ENCODE assay signal across 8 cellular contexts in the genomic region with DNA sequence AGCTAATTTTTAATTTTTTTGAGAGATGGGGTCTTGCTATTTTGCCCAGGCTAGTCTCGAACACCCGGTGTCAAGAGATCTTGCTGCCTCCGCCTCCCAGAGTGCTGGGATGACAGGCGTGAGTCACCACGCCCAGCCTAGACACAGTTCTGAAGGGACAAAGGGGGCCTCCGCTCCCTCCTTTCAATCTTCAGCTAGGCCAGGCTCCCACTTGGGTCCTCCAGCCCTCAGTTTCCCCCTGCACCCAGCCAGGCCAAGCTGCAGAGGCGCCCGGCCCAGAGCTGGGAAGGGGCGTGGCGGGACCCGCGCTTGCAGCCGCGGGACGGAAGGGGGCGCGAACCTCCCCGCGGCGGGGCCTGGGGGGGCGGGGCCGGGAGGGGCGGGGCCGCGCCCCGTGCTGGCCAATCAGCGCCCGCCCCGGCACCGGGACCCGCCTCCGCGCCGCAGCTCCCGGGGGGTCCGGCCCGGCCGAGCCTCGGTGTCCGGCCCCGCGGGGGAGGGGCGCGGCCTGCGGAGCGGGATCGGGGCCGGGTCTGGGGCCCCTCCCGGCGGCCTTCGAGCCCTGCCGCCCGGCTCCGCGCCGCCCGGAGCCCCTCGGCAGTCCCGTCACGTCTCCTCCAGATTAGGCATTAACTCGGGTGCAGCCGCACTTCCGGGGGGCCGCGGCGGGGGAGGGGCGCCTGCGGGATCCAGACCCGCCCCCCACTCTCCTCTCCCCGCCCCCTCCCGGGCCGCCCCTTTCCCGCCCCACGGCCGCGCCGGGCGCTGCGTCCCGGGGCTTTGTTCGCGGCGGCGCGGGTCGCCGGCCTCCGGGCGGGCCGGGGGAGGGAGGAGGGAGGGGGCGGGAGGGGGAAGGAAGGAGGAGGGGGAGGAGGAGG. TPM values are rescaled to one million over a fixed set of nuclear protein-coding genes. Genes with fewer than 3 reads are reported as not detected.
DNase-seq lines count a peak whose midpoint lies in the region; ATAC-seq, FAIRE-seq and TF ChIP-seq lines count a peak whose summit lies in the region.

No MANE protein-coding gene starts in this region.

- no peaks in the 10 kb centered on the region for H3K9me3 ChIP-seq in upper lobe of left lung

- H3K36me3 Mint-ChIP-seq in activated naive CD4-positive, alpha-beta T cell treated with anti-CD3 and anti-CD28 coated beads, Interleukin-2, amount 10 ng/mL, durations not matched to agents 7 days and 5 days: peaks cover 8% of the 10 kb centered on the region
- no peaks in the 10 kb centered on the region for H3K36me3 Mint-ChIP-seq in glutamatergic neuron (ENCODE audit: unreplicated experiment)

- H3K36me3 ChIP-seq in upper lobe of left lung: no peaks in the 10 kb centered on the region

- DNase-seq in DMS79 (lab: John Stamatoyannopoulos, UW) (peak; percentile 30), HTR-8/SVneo (ENCODE audit: insufficient read length, low spot score) (peak; percentile 76), SK-N-DZ (ENCODE audit: low spot score) (peak; percentile 66), glutamatergic neuron (peak; percentile 90), pons (ENCODE audit: low spot score) (peak; percentile 77), upper lobe of left lung (peak; percentile 80 to 96)
- DNase-seq in activated naive CD4-positive, alpha-beta T cell treated with anti-CD3 and anti-CD28 coated beads, Interleukin-2, amount 10 ng/mL, durations not matched to agents 7 days and 5 days: peak; percentile 85

- ATAC-seq in GM21381 (IDR thresholded peaks at IDR 0.05; ENCODE audit: unreplicated experiment) (peak; percentile 65), upper lobe of left lung (ENCODE audit: low FRiP score in 2 of 2) (peak; percentile 81 to 96)

- H3K4me3 Mint-ChIP-seq in activated naive CD4-positive, alpha-beta T cell treated with anti-CD3 and anti-CD28 coated beads, Interleukin-2, amount 10 ng/mL, durations not matched to agents 7 days and 5 days: peak overlapping the region; percentile 68
- no peak overlapping the region for H3K4me3 Mint-ChIP-seq in glutamatergic neuron (ENCODE audit: unreplicated experiment)

- H3K4me1 Mint-ChIP-seq in activated naive CD4-positive, alpha-beta T cell treated with anti-CD3 and anti-CD28 coated beads, Interleukin-2, amount 10 ng/mL, durations not matched to agents 7 days and 5 days: peaks cover 35% of the 10 kb centered on the region
- peaks cover 19% of the 10 kb centered on the region for H3K4me1 Mint-ChIP-seq in glutamatergic neuron (ENCODE audit: low read depth, unreplicated experiment)

- TF ChIP-seq CTCF in glutamatergic neuron (IDR thresholded peaks at IDR 0.05; ENCODE audit: partially characterized antibody, unreplicated experiment): peak; percentile 59
- TF ChIP-seq CTCF in upper lobe of left lung (IDR thresholded peaks at IDR 0.05): peak; percentile 33 to 86 (median 68)

- TF ChIP-seq EP300 in upper lobe of left lung (IDR thresholded peaks at IDR 0.05): no peak

- peak overlapping the region; percentile 85 to 97 (median 91) for H3K27ac ChIP-seq in upper lobe of left lung

- no peak for TF ChIP-seq POLR2A in upper lobe of left lung (IDR thresholded peaks at IDR 0.05)

- FAIRE-seq in HTR-8/SVneo (lab: Jason Lieb, UNC): no peak

- H3K4me1 ChIP-seq in upper lobe of left lung: peaks cover 32 to 56% (median 41%) of the 10 kb centered on the region in 4 donors

- CTCF ChIA-PET in activated naive CD4-positive, alpha-beta T cell treated with anti-CD3 and anti-CD28 coated beads, Interleukin-2, amount 10 ng/mL, durations not matched to agents 7 days and 5 days (lab: Charles Lee): interaction anchor here (0.7 to 3.1 kb wide), 6 partner anchors 18 to 45 kb away, joined by 3 to 12 read pairs (median 4); no protein-coding TSS in a partner anchor

- peak overlapping the region; percentile 77 to 94 (median 88) for H3K4me3 ChIP-seq in upper lobe of left lung

- WGBS in upper lobe of left lung, 2 donors: 9 to 22% methylated on average over 5 to 15 of the region's 91 CpGs

- H3K27me3 Mint-ChIP-seq in activated naive CD4-positive, alpha-beta T cell treated with anti-CD3 and anti-CD28 coated beads, Interleukin-2, amount 10 ng/mL, durations not matched to agents 7 days and 5 days: peaks cover 37% of the 10 kb centered on the region
- peaks cover 7% of the 10 kb centered on the region for H3K27me3 Mint-ChIP-seq in glutamatergic neuron (ENCODE audit: unreplicated experiment)

- no peaks in the 10 kb centered on the region for H3K9me3 Mint-ChIP-seq in activated naive CD4-positive, alpha-beta T cell treated with anti-CD3 and anti-CD28 coated beads, Interleukin-2, amount 10 ng/mL, durations not matched to agents 7 days and 5 days
- H3K9me3 Mint-ChIP-seq in glutamatergic neuron (ENCODE audit: unreplicated experiment): peaks cover 14% of the 10 kb centered on the region

- H3K27ac Mint-ChIP-seq in activated naive CD4-positive, alpha-beta T cell treated with anti-CD3 and anti-CD28 coated beads, Interleukin-2, amount 10 ng/mL, durations not matched to agents 7 days and 5 days: peak overlapping the region; percentile 69
- no peak overlapping the region for H3K27ac Mint-ChIP-seq in glutamatergic neuron (ENCODE audit: unreplicated experiment)

- peaks cover 0 to 14% (median 0%) of the 10 kb centered on the region in 4 donors for H3K27me3 ChIP-seq in upper lobe of left lung

RNA-seq across cellular contexts. Expression of a gene that starts 0.6 kb away (rescaled TPM):
- polyA plus RNA-seq in SK-N-DZ (2014; cell fraction: cytosol; rRNA removed): 33.8 and 35.2 TPM in 2 replicates
- polyA plus RNA-seq in SK-N-DZ (2014; cell fraction: nucleus; rRNA removed): 206 and 207 TPM in 2 replicates
- total RNA-seq in glutamatergic neuron (ENCODE audit: unreplicated experiment) (914 TPM), upper lobe of left lung (100 to 1,000 TPM in 5 of 6 donors, 10 to 100 TPM in 1; 91.0 to 316 (median 157) TPM)

RNA-seq across cellular contexts. Expression of a gene that starts 6.1 kb away (rescaled TPM):
- polyA plus RNA-seq in SK-N-DZ (2014; cell fraction: cytosol; rRNA removed): 27.4 and 30.6 TPM in 2 replicates
- polyA plus RNA-seq in SK-N-DZ (2014; cell fraction: nucleus; rRNA removed): 15.3 and 17.6 TPM in 2 replicates
- total RNA-seq in glutamatergic neuron (ENCODE audit: unreplicated experiment): 18.4 TPM
- 100 to 1,000 TPM in 2 of 6 donors, 10 to 100 TPM in 4; 32.5 to 180 (median 63.8) TPM for total RNA-seq in upper lobe of left lung

RNA-seq across cellular contexts. Expression of a gene that starts 19.5 kb away (rescaled TPM):
- 127 and 154 TPM in 2 replicates for polyA plus RNA-seq in SK-N-DZ (2014; cell fraction: cytosol; rRNA removed)
- polyA plus RNA-seq in SK-N-DZ (2014; cell fraction: nucleus; rRNA removed): 611 and 684 TPM in 2 replicates
- 218 TPM for total RNA-seq in glutamatergic neuron (ENCODE audit: unreplicated experiment)
- total RNA-seq in upper lobe of left lung: 10 to 100 TPM; 26.5 to 55.0 (median 35.0) TPM

RNA-seq across cellular contexts. Expression of a gene that starts 37.5 kb away (rescaled TPM):
- 0.35 TPM in 1 of 2 replicates, not detected in the other for polyA plus RNA-seq in SK-N-DZ (2014; cell fraction: cytosol; rRNA removed)
- 0.62 TPM in 1 of 2 replicates, not detected in the other for polyA plus RNA-seq in SK-N-DZ (2014; cell fraction: nucleus; rRNA removed)
- total RNA-seq in glutamatergic neuron (ENCODE audit: unreplicated experiment): 0.32 TPM
- 1 to 10 TPM in 1 of 6 donors, under 1 TPM in 3, not detected in 2; 0.15 to 1.0 (median 0.36) TPM for total RNA-seq in upper lobe of left lung

RNA-seq across cellular contexts. Expression of a gene that starts 53.1 kb away (rescaled TPM):
- 0.06 TPM in 1 of 2 replicates, not detected in the other for polyA plus RNA-seq in SK-N-DZ (2014; cell fraction: cytosol; rRNA removed)
- 0.08 and 0.60 TPM in 2 replicates for polyA plus RNA-seq in SK-N-DZ (2014; cell fraction: nucleus; rRNA removed)
- total RNA-seq in glutamatergic neuron (ENCODE audit: unreplicated experiment) (0.29 TPM), upper lobe of left lung (10 to 100 TPM in 1 of 6 donors, 1 to 10 TPM in 5; 1.1 to 11.5 (median 1.6) TPM)

Comparison
In these comparisons a context has a peak if more than half of its experiments do, and no peak if none do; other contexts are left out.
1. Peak in every context shown above with its lines: DNase-seq, ATAC-seq, H3K4me3 ChIP-seq and H3K27ac ChIP-seq.
2. DNase-seq: peak in every context shown above with its lines; median percentile 90 in glutamatergic neuron; 88 in upper lobe of left lung; 85 in activated naive CD4-positive, alpha-beta T cell treated with anti-CD3 and anti-CD28 coated beads, Interleukin-2, amount 10 ng/mL, durations not matched to agents 7 days and 5 days; 77 in pons; 76 in HTR-8/SVneo; 66 in SK-N-DZ; 30 in DMS79.